In genomic region chr12:47743311-47743860, GRCh38 we compare ENCODE assay signal across 16 cellular contexts. TPM values are rescaled to one million over a fixed set of nuclear protein-coding genes. Genes with fewer than 3 reads are reported as not detected.
"Had no signal": no experiment of that assay in that cellular context is flagged by ENCODE, and none has a peak within 500 bp of the region (broad histone marks: within the 10 kb centered on the region; RNA-seq: fewer than 3 reads in every experiment).

No MANE protein-coding gene starts in this region.

- H3K27ac ChIP-seq: body of pancreas, esophagus squamous epithelium, thoracic aorta, vagina had no signal

- H3K27me3 Mint-ChIP-seq: stimulated activated naive CD8-positive, alpha-beta T cell treated with anti-CD3 and anti-CD28 coated beads, Interleukin-15, Interleukin-2, amounts not matched to agents 100 ng/mL and 50 ng/mL, for 24 hours had no signal

- H3K36me3 Mint-ChIP-seq: activated naive CD4-positive, alpha-beta T cell treated with anti-CD3 and anti-CD28 coated beads, Interleukin-2, amount 50 U/mL, for 72 hours; natural killer cell had no signal

- H3K4me3 Mint-ChIP-seq: central memory CD8-positive, alpha-beta T cell; natural killer cell; stimulated activated naive CD8-positive, alpha-beta T cell treated with anti-CD3 and anti-CD28 coated beads, Interleukin-15, Interleukin-2, amounts not matched to agents 100 ng/mL and 50 ng/mL, for 24 hours; T-helper 17 cell had no signal

- DNase-seq: amniotic stem cell, esophagus squamous epithelium, foreskin fibroblast, natural killer cell had no signal

- H3K9me3 Mint-ChIP-seq: activated naive CD4-positive, alpha-beta T cell treated with anti-CD3 and anti-CD28 coated beads, Interleukin-2, amount 50 U/mL, for 72 hours; central memory CD8-positive, alpha-beta T cell; natural killer cell; stimulated activated naive CD8-positive, alpha-beta T cell treated with anti-CD3 and anti-CD28 coated beads, Interleukin-15, Interleukin-2, amounts not matched to agents 100 ng/mL and 50 ng/mL, for 24 hours had no signal

- H3K27ac Mint-ChIP-seq: activated naive CD4-positive, alpha-beta T cell treated with anti-CD3 and anti-CD28 coated beads, Interleukin-2, amount 50 U/mL, for 72 hours; natural killer cell; stimulated activated naive CD8-positive, alpha-beta T cell treated with anti-CD3 and anti-CD28 coated beads, Interleukin-15, Interleukin-2, amounts not matched to agents 100 ng/mL and 50 ng/mL, for 24 hours; T-helper 17 cell had no signal

RNA-seq across cellular contexts. Expression of gene ENDOU, which starts 18.1 kb away (rescaled TPM):
- total RNA-seq: activated naive CD4-positive, alpha-beta T cell treated with anti-CD3 and anti-CD28 coated beads, Interleukin-2, amount 50 U/mL, for 72 hours; body of pancreas; dermis blood vessel endothelial cell; left lobe of liver; mucosa of gallbladder; osteoblast; pulmonary artery endothelial cell had no signal
